ENCODE assay signal across 12 cellular contexts in genomic region chr2:234081970-234082822, GRCh38. TPM values are rescaled to one million over a fixed set of nuclear protein-coding genes. Genes with fewer than 3 reads are reported as not detected.
A peak's percentile ranks its signal among the peaks of the same experiment; 100 is the strongest.
DNase-seq lines count a peak whose midpoint lies in the region; ATAC-seq and TF ChIP-seq lines count a peak whose summit lies in the region.
"Had no signal": no experiment of that assay in that cellular context is flagged by ENCODE, and none has a peak within 500 bp of the region (broad histone marks: within the 10 kb centered on the region; RNA-seq: fewer than 3 reads in every experiment).

No MANE protein-coding gene starts in this region.

- H3K27ac ChIP-seq in body of pancreas, result peak overlapping the region; percentile 58 to 80 (median 76)
- H3K27ac ChIP-seq: RWPE1 had no signal

- no peaks in the 10 kb centered on the region for H3K27me3 ChIP-seq in body of pancreas

- TF ChIP-seq CTCF in body of pancreas (IDR thresholded peaks at IDR 0.05), result peak in 4 of 7 experiments; percentile 4 to 20 (median 16)
- no peak for TF ChIP-seq CTCF in mucosa of descending colon (IDR thresholded peaks at IDR 0.05)

- intact Hi-C loops in body of pancreas (cut with DNase I) (no loop called here), mucosa of descending colon (cut with DNase I, micrococcal nuclease) (no loop called here)

- H3K4me3 ChIP-seq in body of pancreas (no peak overlapping the region), mucosa of descending colon (no peak overlapping the region)

- CTCF ChIA-PET in HEK293T (lab: Yijun Ruan, JAX), result no interaction called here

- 15 to 16% methylated on average over 15 of the region's 15 CpGs for WGBS in body of pancreas, 2 donors

- POLR2A ChIA-PET in HEK293T (lab: Yijun Ruan, JAX), result no interaction called here

- H3K4me1 ChIP-seq in body of pancreas (peaks cover 39% of the 10 kb centered on the region), mucosa of descending colon (ENCODE audit: low read depth) (no peaks in the 10 kb centered on the region)

- ATAC-seq in body of pancreas (peak; percentile 98), mucosa of descending colon (peak; percentile 91), HG02623 (IDR thresholded peaks at IDR 0.05; ENCODE audit: unreplicated experiment) (no peak)
- ATAC-seq: left cardiac atrium had no signal

- no peak for TF ChIP-seq POLR2A in body of pancreas (IDR thresholded peaks at IDR 0.05)

- DNase-seq in DMS53 treated with DMSO at 0.1 percent for 48 hours (lab: John Stamatoyannopoulos, UW; ENCODE audit: unreplicated experiment) (peak; percentile 78), NCI-H2081 treated with DMSO at 0.1 percent for 48 hours (lab: John Stamatoyannopoulos, UW) (peak; percentile 24), body of pancreas (peak; percentile 77 to 92 (median 87)), mucosa of descending colon (peak; percentile 50 to 77 (median 58)), HEK293T (ENCODE audit: extremely low spot score) (no peak), HPDE6-E6E7 (ENCODE audit: extremely low spot score) (no peak)
- DNase-seq in activated naive CD4-positive, alpha-beta T cell (lab: John Stamatoyannopoulos, UW), result no peak
- DNase-seq: left cardiac atrium; stimulated activated CD8-positive, alpha-beta memory T cell treated with anti-CD3 and anti-CD28 coated beads, Interleukin-4, amount 100 ng/mL, for 48 hours; T-helper 9 cell had no signal

- H3K36me3 ChIP-seq in body of pancreas (replicated peaks in 1 of 2; ENCODE audit: insufficient read depth in 1 of 2, low read depth in 2 of 2) (no peaks in the 10 kb centered on the region), mucosa of descending colon (ENCODE audit: low read depth) (no peaks in the 10 kb centered on the region)

- no peaks in the 10 kb centered on the region for H3K9me3 ChIP-seq in body of pancreas
- no peaks in the 10 kb centered on the region for H3K9me3 ChIP-seq in mucosa of descending colon

TF ChIP-seq in HEK293T, 16 proteins besides CTCF, POLR2A, EP300 and RAD21:
- TF ChIP-seq SUZ12 (IDR thresholded peaks at IDR 0.05) (no peak), ELF4 (IDR thresholded peaks at IDR 0.05) (no peak), FOXM1 (IDR thresholded peaks at IDR 0.05; ENCODE audit: borderline replicate concordance) (no peak), ZNF384 (IDR thresholded peaks at IDR 0.05) (no peak), CTBP1 (IDR thresholded peaks at IDR 0.05; ENCODE audit: borderline replicate concordance) (no peak), HDGF (IDR thresholded peaks at IDR 0.05; ENCODE audit: borderline replicate concordance) (no peak), FOXA1 (IDR thresholded peaks at IDR 0.05) (no peak), TARDBP (IDR thresholded peaks at IDR 0.05) (no peak), FOXK2 (IDR thresholded peaks at IDR 0.05) (no peak), PKNOX1 (IDR thresholded peaks at IDR 0.05) (no peak), ARNT (IDR thresholded peaks at IDR 0.05) (no peak), NFRKB (IDR thresholded peaks at IDR 0.05) (no peak), LEF1 (IDR thresholded peaks at IDR 0.05; ENCODE audit: borderline replicate concordance) (no peak)

RNA-seq across cellular contexts. Expression of gene SPP2, which starts 31.7 kb away (rescaled TPM):
- total RNA-seq in body of pancreas (not detected), mucosa of descending colon (not detected)
- total RNA-seq: left cardiac atrium had no signal

Comparison
In these comparisons a context has a peak if more than half of its experiments do, and no peak if none do; other contexts are left out.
1. DNase-seq: peak in DMS53 treated with DMSO at 0.1 percent for 48 hours (single experiment), NCI-H2081 treated with DMSO at 0.1 percent for 48 hours (single experiment), body of pancreas (4 of 4) and mucosa of descending colon (3 of 3); none in HEK293T (single experiment), activated naive CD4-positive, alpha-beta T cell (0 of 4) and HPDE6-E6E7 (single experiment).